In the genomic region with DNA sequence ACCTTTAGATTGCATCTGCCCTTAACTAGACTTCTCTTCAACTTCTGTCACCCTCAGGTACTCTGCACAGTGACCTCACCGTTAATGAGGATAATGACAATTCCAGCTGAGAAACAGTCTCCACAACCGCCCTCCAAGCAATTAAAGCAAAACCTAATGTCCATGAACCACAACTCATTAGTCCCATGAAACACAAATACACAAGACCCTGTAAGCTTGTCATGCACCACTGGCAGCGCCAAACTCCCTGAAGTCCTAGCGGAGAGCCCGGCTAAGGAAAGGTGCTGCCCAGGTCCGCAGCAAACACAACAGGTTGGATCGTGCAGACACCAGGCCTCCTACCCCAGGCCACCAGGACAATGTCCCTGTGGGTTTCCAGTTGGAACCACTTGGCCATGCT, we compare ENCODE assay signal across 9 cellular contexts. TPM values are rescaled to one million over a fixed set of nuclear protein-coding genes. Genes with fewer than 3 reads are reported as not detected.
DNase-seq lines count a peak whose midpoint lies in the region; ATAC-seq, FAIRE-seq and TF ChIP-seq lines count a peak whose summit lies in the region.
"Had no signal": no experiment of that assay in that cellular context is flagged by ENCODE, and none has a peak within 500 bp of the region (broad histone marks: within the 10 kb centered on the region; RNA-seq: fewer than 3 reads in every experiment).

No MANE protein-coding gene starts in this region.

- H3K9me3 ChIP-seq in CD4-positive, CD25-positive, alpha-beta regulatory T cell (ENCODE audit: control insufficient read depth in 2 of 2, low read length in 2 of 2) = no peaks in the 10 kb centered on the region
- H3K9me3 ChIP-seq in esophagus squamous epithelium = no peaks in the 10 kb centered on the region
- no peaks in the 10 kb centered on the region for H3K9me3 ChIP-seq in pancreas

- no peak for FAIRE-seq in pancreas (lab: Jason Lieb, UNC)
- FAIRE-seq in D721Med (lab: Jason Lieb, UNC) = no peak

- peak overlapping the region in 3 of 4 donors; percentile 59 to 92 (median 61) for H3K4me3 Mint-ChIP-seq in CD4-positive, CD25-positive, alpha-beta regulatory T cell

- H3K9me3 Mint-ChIP-seq in CD4-positive, CD25-positive, alpha-beta regulatory T cell = peaks cover 0 to 2% (median 0%) of the 10 kb centered on the region in 7 donors

- no peak for TF ChIP-seq CTCF in esophagus squamous epithelium (IDR thresholded peaks at IDR 0.05)
- no peak for TF ChIP-seq CTCF in pancreas (IDR thresholded peaks at IDR 0.05)
- no peak for TF ChIP-seq CTCF in D721Med (IDR thresholded peaks at IDR 0.05; ENCODE audit: insufficient read depth, missing control alignments)

- peak overlapping the region; percentile 51 for H3K4me3 ChIP-seq in CD4-positive, CD25-positive, alpha-beta regulatory T cell (ENCODE audit: low read depth, low read length)
- peak overlapping the region in 1 of 4 donors; percentile 20 for H3K4me3 ChIP-seq in esophagus squamous epithelium
- H3K4me3 ChIP-seq in pancreas = peak overlapping the region in 1 of 4 donors; percentile 17

- H3K36me3 Mint-ChIP-seq in CD4-positive, CD25-positive, alpha-beta regulatory T cell = peaks cover 19% of the 10 kb centered on the region

- peaks cover 32 to 99% (median 79%) of the 10 kb centered on the region in 4 donors for H3K4me1 Mint-ChIP-seq in CD4-positive, CD25-positive, alpha-beta regulatory T cell

- H3K27ac ChIP-seq in CD4-positive, CD25-positive, alpha-beta regulatory T cell (ENCODE audit: insufficient read depth, low read length, poor library complexity, severe bottlenecking) = no peak overlapping the region
- H3K27ac ChIP-seq in esophagus squamous epithelium (peak overlapping the region in 3 of 4 donors; percentile 14 to 70 (median 69)), pancreas (peak overlapping the region; percentile 25 to 99 (median 51))

- H3K27me3 Mint-ChIP-seq in CD4-positive, CD25-positive, alpha-beta regulatory T cell = no peaks in the 10 kb centered on the region

- intact Hi-C loops in esophagus squamous epithelium (cut with DNase I) = no loop called here
- intact Hi-C loops in pancreas (cut with DNase I) = no loop called here

- peaks cover 9% of the 10 kb centered on the region for H3K36me3 ChIP-seq in CD4-positive, CD25-positive, alpha-beta regulatory T cell (ENCODE audit: control insufficient read depth, insufficient read depth, low read length)
- H3K36me3 ChIP-seq in esophagus squamous epithelium (peaks cover 0 to 34% (median 0%) of the 10 kb centered on the region in 3 donors), pancreas (no peaks in the 10 kb centered on the region)

- no peak for DNase-seq in CD4-positive, CD25-positive, alpha-beta regulatory T cell
- DNase-seq in NCI-H69 (lab: John Stamatoyannopoulos, UW) (peak; percentile 96), esophagus squamous epithelium (lab: John Stamatoyannopoulos, UW) (no peak), pancreas (peak in 1 of 6 donors; percentile 22), retina (no peak), NCI-H128 (lab: John Stamatoyannopoulos, UW; ENCODE audit: unreplicated experiment) (no peak), D721Med (ENCODE audit: insufficient read length, low spot score) (no peak)
- DNase-seq: NCI-H510A had no signal

- H3K27ac Mint-ChIP-seq in CD4-positive, CD25-positive, alpha-beta regulatory T cell = peak overlapping the region; percentile 79 to 96 (median 86)

- no peaks in the 10 kb centered on the region for H3K27me3 ChIP-seq in CD4-positive, CD25-positive, alpha-beta regulatory T cell (ENCODE audit: control insufficient read depth, insufficient read depth, low read length)
- H3K27me3 ChIP-seq in esophagus squamous epithelium = no peaks in the 10 kb centered on the region
- H3K27me3 ChIP-seq in pancreas = no peaks in the 10 kb centered on the region

- peaks cover 100% of the 10 kb centered on the region for H3K4me1 ChIP-seq in CD4-positive, CD25-positive, alpha-beta regulatory T cell (ENCODE audit: control insufficient read depth, insufficient read depth, low read length, poor library complexity, severe bottlenecking)
- H3K4me1 ChIP-seq in esophagus squamous epithelium (peaks cover 45 to 100% (median 96%) of the 10 kb centered on the region in 3 donors), pancreas (peaks cover 32 to 78% (median 59%) of the 10 kb centered on the region in 3 donors)

- no peak for ATAC-seq in CD4-positive, CD25-positive, alpha-beta regulatory T cell (ENCODE audit: low read depth in 2 of 2)
- no peak for ATAC-seq in pancreas
- no peak for ATAC-seq in GM18519 (IDR thresholded peaks at IDR 0.05; ENCODE audit: low FRiP score, unreplicated experiment)

- 28 to 43% methylated on average over 2 to 7 of the region's 7 CpGs for WGBS in esophagus squamous epithelium, 2 donors
- WGBS in pancreas, 2 donors = 72 to 73% methylated on average over 7 of the region's 7 CpGs

- no peak for TF ChIP-seq POLR2A in esophagus squamous epithelium (IDR thresholded peaks at IDR 0.05)

RNA-seq across cellular contexts. Expression of gene SMAD7, which starts 7.4 kb away (rescaled TPM):
- total RNA-seq in CD4-positive, CD25-positive, alpha-beta regulatory T cell = 64.0 TPM
- polyA plus RNA-seq in CD4-positive, CD25-positive, alpha-beta regulatory T cell = 1 to 10 TPM; 1.7 to 7.2 (median 6.3) TPM
- total RNA-seq in esophagus squamous epithelium (10 to 100 TPM in 2 of 4 donors, 1 to 10 TPM in 2; 4.2 to 26.5 (median 9.0) TPM), pancreas (10 to 100 TPM in 2 of 6 donors, 1 to 10 TPM in 4; 5.3 to 22.4 (median 6.8) TPM)
- 1 to 10 TPM; 4.2 to 8.2 TPM for polyA plus RNA-seq in pancreas
